8 cellular contexts compared by ENCODE assay signal in genomic region chr7:73667344-73668102, GRCh38. TPM values are rescaled to one million over a fixed set of nuclear protein-coding genes. Genes with fewer than 3 reads are reported as not detected.
DNase-seq lines count a peak whose midpoint lies in the region; ATAC-seq, FAIRE-seq and TF ChIP-seq lines count a peak whose summit lies in the region.

A gene with protein sequence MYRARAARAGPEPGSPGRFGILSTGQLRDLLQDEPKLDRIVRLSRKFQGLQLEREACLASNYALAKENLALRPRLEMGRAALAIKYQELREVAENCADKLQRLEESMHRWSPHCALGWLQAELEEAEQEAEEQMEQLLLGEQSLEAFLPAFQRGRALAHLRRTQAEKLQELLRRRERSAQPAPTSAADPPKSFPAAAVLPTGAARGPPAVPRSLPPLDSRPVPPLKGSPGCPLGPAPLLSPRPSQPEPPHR (plus strand): TSS chr7:73667831. CDS start chr7:73667959, 128 bp downstream.

- DNase-seq in SIG-M5 treated with dmso at 0.1 percent for 504 hours (lab: John Stamatoyannopoulos, UW; ENCODE audit: unreplicated experiment), result peak; percentile 79
- no peak for DNase-seq in SIG-M5 (lab: John Stamatoyannopoulos, UW)
- peak; percentile 77 for DNase-seq in NCI-H2107 treated with DMSO at 0.1 percent for 48 hours (lab: John Stamatoyannopoulos, UW; ENCODE audit: unreplicated experiment)
- peak; percentile 54 for DNase-seq in bronchial epithelial cell (ENCODE audit: low read depth)
- DNase-seq in iris pigment epithelial cell (ENCODE audit: low read depth), result peak; percentile 88
- DNase-seq in stimulated activated CD4-positive, alpha-beta T cell treated with anti-CD3 and anti-CD28 coated beads, Interleukin-12 subunit alpha, Interleukin-12 subunit beta, amount 100 ng/mL, for 24 hours (ENCODE audit: low read depth in 2 of 2), result peak; percentile 88 to 89

- peak within 1 kb of the TSS; percentile 78 for H3K4me3 ChIP-seq in WI38 (ENCODE audit: low read depth, low read length)
- H3K4me3 ChIP-seq in bronchial epithelial cell (ENCODE audit: low read depth, low read length), result peak within 1 kb of the TSS; percentile 36

- no peaks in the 10 kb centered on the region for H3K27me3 ChIP-seq in bronchial epithelial cell (ENCODE audit: control insufficient read depth, insufficient read depth, low read length)

- H3K36me3 ChIP-seq in bronchial epithelial cell (ENCODE audit: control insufficient read depth, insufficient read depth, low read length), result no peaks in the 10 kb centered on the region

- TF ChIP-seq CTCF in WI38 (IDR thresholded peaks at IDR 0.05; ENCODE audit: low read depth, low read length) (peak; percentile 51), bronchial epithelial cell (IDR thresholded peaks at IDR 0.05; ENCODE audit: insufficient read depth, low read length, severe bottlenecking) (peak; percentile 69)

- peak; percentile 76 for ATAC-seq in HG02981 (IDR thresholded peaks at IDR 0.05; ENCODE audit: unreplicated experiment)

- no peak for FAIRE-seq in bronchial epithelial cell (lab: Jason Lieb, UNC)

RNA-seq across cellular contexts. Expression of the gene that starts here (rescaled TPM):
- total RNA-seq in bronchial epithelial cell, result 1.0 and 2.4 TPM in 2 replicates
